ENCODE assay signal across 16 cellular contexts in genomic region chr1:155947292-155947691, GRCh38. TPM values are rescaled to one million over a fixed set of nuclear protein-coding genes. Genes with fewer than 3 reads are reported as not detected.
DNase-seq lines count a peak whose midpoint lies in the region; ATAC-seq and TF ChIP-seq lines count a peak whose summit lies in the region.
"Had no signal": no experiment of that assay in that cellular context is flagged by ENCODE, and none has a peak within 500 bp of the region (broad histone marks: within the 10 kb centered on the region; RNA-seq: fewer than 3 reads in every experiment).

No MANE protein-coding gene starts in this region.

- H3K4me1 Mint-ChIP-seq in activated naive CD4-positive, alpha-beta T cell treated with anti-CD3 and anti-CD28 coated beads, Interleukin-2, amount 10 ng/mL, durations not matched to agents 7 days and 5 days, result peaks cover 49% of the 10 kb centered on the region
- peaks cover 22 to 24% of the 10 kb centered on the region in 2 donors for H3K4me1 Mint-ChIP-seq in effector memory CD8-positive, alpha-beta T cell (ENCODE audit: low read depth in 2 of 2)
- peaks cover 82% of the 10 kb centered on the region for H3K4me1 Mint-ChIP-seq in stimulated activated naive CD8-positive, alpha-beta T cell treated with anti-CD3 and anti-CD28 coated beads, Interleukin-15, amount 100 ng/mL, for 72 hours

- no TSS peak for BruUV-seq in Panc1 (replicated peaks; lab: Mats Ljungman, UMichigan)

- H3K4me1 ChIP-seq in Panc1 (ENCODE audit: control insufficient read depth, insufficient read depth, low read length), result peaks cover 52% of the 10 kb centered on the region
- H3K4me1 ChIP-seq: foreskin keratinocyte, testis had no signal

- H3K4me3 ChIP-seq in Panc1 (ENCODE audit: low read depth in 2 of 2, low read length in 2 of 2), result no peak overlapping the region
- H3K4me3 ChIP-seq: breast epithelium, testis had no signal

- intact Hi-C loops in Panc1 (cut with micrococcal nuclease; ENCODE audit: unreplicated experiment), result no loop called here

- peak overlapping the region; percentile 99 for H3K27ac ChIP-seq in Panc1 (ENCODE audit: low read length)
- H3K27ac ChIP-seq: foreskin keratinocyte, testis had no signal

- ATAC-seq in Panc1 (no peak), GM18502 (IDR thresholded peaks at IDR 0.05; ENCODE audit: poor library complexity, unreplicated experiment) (no peak)
- ATAC-seq in effector memory CD8-positive, alpha-beta T cell (replicated peaks), result no peak
- ATAC-seq in stimulated activated naive CD8-positive, alpha-beta T cell treated with anti-CD3 and anti-CD28 coated beads, Interleukin-15, amount 100 ng/mL, for 72 hours, result no peak
- ATAC-seq: foreskin keratinocyte had no signal

- POLR2A ChIA-PET in Panc1 (lab: Charles Lee), result no interaction called here

- H3K36me3 Mint-ChIP-seq in activated naive CD4-positive, alpha-beta T cell treated with anti-CD3 and anti-CD28 coated beads, Interleukin-2, amount 10 ng/mL, durations not matched to agents 7 days and 5 days, result peaks cover 51% of the 10 kb centered on the region
- H3K36me3 Mint-ChIP-seq in effector memory CD8-positive, alpha-beta T cell (ENCODE audit: insufficient read depth), result peaks cover 68% of the 10 kb centered on the region

- in situ Hi-C loops in Panc1 (cut with HindIII; ENCODE audit: low pct_unique_long_range_greater_than_20kb, low sequenced_read_pairs), result no loop called here

- no peak for TF ChIP-seq CTCF in Panc1 (IDR thresholded peaks at IDR 0.05)

- CTCF ChIA-PET in activated naive CD4-positive, alpha-beta T cell treated with anti-CD3 and anti-CD28 coated beads, Interleukin-2, amount 10 ng/mL, durations not matched to agents 7 days and 5 days (lab: Charles Lee), result interaction anchor here (1.5 to 2.7 kb wide), 2 partner anchors 9 to 42 kb away, joined by 3 to 11 read pairs; no protein-coding TSS in a partner anchor
- CTCF ChIA-PET in Panc1 (lab: Charles Lee), result no interaction called here

- peaks cover 16% of the 10 kb centered on the region for H3K36me3 ChIP-seq in Panc1 (ENCODE audit: control insufficient read depth, insufficient read depth, low read length)

- no peaks in the 10 kb centered on the region for H3K9me3 ChIP-seq in Panc1 (ENCODE audit: control insufficient read depth, insufficient read depth, low read depth, low read length)
- H3K9me3 ChIP-seq: breast epithelium, SK-N-SH, testis had no signal

- peak overlapping the region; percentile 88 for H3K27ac Mint-ChIP-seq in activated naive CD4-positive, alpha-beta T cell treated with anti-CD3 and anti-CD28 coated beads, Interleukin-2, amount 10 ng/mL, durations not matched to agents 7 days and 5 days
- peak overlapping the region; percentile 94 for H3K27ac Mint-ChIP-seq in effector memory CD8-positive, alpha-beta T cell
- peak overlapping the region; percentile 86 to 94 for H3K27ac Mint-ChIP-seq in stimulated activated naive CD8-positive, alpha-beta T cell treated with anti-CD3 and anti-CD28 coated beads, Interleukin-15, amount 100 ng/mL, for 72 hours

- no peak overlapping the region for H3K4me3 Mint-ChIP-seq in activated naive CD4-positive, alpha-beta T cell treated with anti-CD3 and anti-CD28 coated beads, Interleukin-2, amount 10 ng/mL, durations not matched to agents 7 days and 5 days
- H3K4me3 Mint-ChIP-seq in effector memory CD8-positive, alpha-beta T cell, result peak overlapping the region in 1 of 2 donors; percentile 61
- H3K4me3 Mint-ChIP-seq in stimulated activated naive CD8-positive, alpha-beta T cell treated with anti-CD3 and anti-CD28 coated beads, Interleukin-15, amount 100 ng/mL, for 72 hours, result peak overlapping the region; percentile 71 to 77
- H3K4me3 Mint-ChIP-seq: HFFc6 had no signal

- H3K9me3 Mint-ChIP-seq in activated naive CD4-positive, alpha-beta T cell treated with anti-CD3 and anti-CD28 coated beads, Interleukin-2, amount 10 ng/mL, durations not matched to agents 7 days and 5 days, result no peaks in the 10 kb centered on the region
- H3K9me3 Mint-ChIP-seq in effector memory CD8-positive, alpha-beta T cell, result no peaks in the 10 kb centered on the region
- no peaks in the 10 kb centered on the region for H3K9me3 Mint-ChIP-seq in stimulated activated naive CD8-positive, alpha-beta T cell treated with anti-CD3 and anti-CD28 coated beads, Interleukin-15, amount 100 ng/mL, for 72 hours
- H3K9me3 Mint-ChIP-seq: HFFc6 had no signal

- no peaks in the 10 kb centered on the region for H3K27me3 ChIP-seq in Panc1 (ENCODE audit: control insufficient read depth, insufficient read depth, low read length)
- H3K27me3 ChIP-seq: breast epithelium, foreskin keratinocyte, testis had no signal

- H3K27me3 Mint-ChIP-seq in activated naive CD4-positive, alpha-beta T cell treated with anti-CD3 and anti-CD28 coated beads, Interleukin-2, amount 10 ng/mL, durations not matched to agents 7 days and 5 days, result no peaks in the 10 kb centered on the region
- no peaks in the 10 kb centered on the region for H3K27me3 Mint-ChIP-seq in effector memory CD8-positive, alpha-beta T cell
- H3K27me3 Mint-ChIP-seq in stimulated activated naive CD8-positive, alpha-beta T cell treated with anti-CD3 and anti-CD28 coated beads, Interleukin-15, amount 100 ng/mL, for 72 hours, result no peaks in the 10 kb centered on the region

- DNase-seq in activated naive CD4-positive, alpha-beta T cell treated with anti-CD3 and anti-CD28 coated beads, Interleukin-2, amount 10 ng/mL, durations not matched to agents 7 days and 5 days, result no peak
- DNase-seq in activated naive CD4-positive, alpha-beta T cell treated with anti-CD3 and anti-CD28 coated beads, Interleukin-2, amount 50 U/mL, for 16 hours, result no peak
- no peak for DNase-seq in Panc1 (ENCODE audit: low read depth, low spot score)
- no peak for DNase-seq in effector memory CD8-positive, alpha-beta T cell
- DNase-seq in stimulated activated naive CD8-positive, alpha-beta T cell treated with anti-CD3 and anti-CD28 coated beads, Interleukin-15, amount 100 ng/mL, for 72 hours, result no peak
- DNase-seq in SK-N-DZ (ENCODE audit: low spot score), result no peak
- DNase-seq in HPDE6-E6E7 (ENCODE audit: extremely low spot score), result no peak
- DNase-seq: foreskin keratinocyte, HFFc6, mesendoderm, MV-4-11, testis had no signal

RNA-seq across cellular contexts. Expression of gene RXFP4, which starts 5.9 kb away (rescaled TPM):
- 8.0 TPM for total RNA-seq in Panc1 (2021; ENCODE audit: unreplicated experiment)
- 12.6 TPM for polyA plus RNA-seq in Panc1 (2012; ENCODE audit: insufficient read length)
- not detected in 2 replicates for polyA plus RNA-seq in SK-N-DZ (2014; cell fraction: cytosol; rRNA removed)
- not detected in 2 replicates for polyA plus RNA-seq in SK-N-DZ (2014; cell fraction: nucleus; rRNA removed)
- total RNA-seq: breast epithelium, foreskin keratinocyte, HFFc6, osteocyte had no signal
- polyA plus RNA-seq: foreskin keratinocyte, SK-N-SH had no signal

RNA-seq across cellular contexts. Expression of gene KHDC4, which starts 13.1 kb away (rescaled TPM):
- 80.4 TPM for total RNA-seq in Panc1 (2021; ENCODE audit: unreplicated experiment)
- 33.3 TPM for polyA plus RNA-seq in Panc1 (2012; ENCODE audit: insufficient read length)
- polyA plus RNA-seq in SK-N-DZ (2014; cell fraction: cytosol; rRNA removed), result 84.3 and 84.8 TPM in 2 replicates
- 250 and 318 TPM in 2 replicates for polyA plus RNA-seq in SK-N-DZ (2014; cell fraction: nucleus; rRNA removed)

RNA-seq across cellular contexts. Expression of gene ARHGEF2, which starts 31.1 kb away (rescaled TPM):
- 87.0 TPM for total RNA-seq in Panc1 (2021; ENCODE audit: unreplicated experiment)
- polyA plus RNA-seq in Panc1 (2012; ENCODE audit: insufficient read length), result 90.6 TPM
- polyA plus RNA-seq in SK-N-DZ (2014; cell fraction: cytosol; rRNA removed), result 27.9 and 32.8 TPM in 2 replicates
- 34.7 and 45.4 TPM in 2 replicates for polyA plus RNA-seq in SK-N-DZ (2014; cell fraction: nucleus; rRNA removed)

RNA-seq across cellular contexts. Expression of gene RIT1, which starts 36.1 kb away (rescaled TPM):
- 28.1 TPM for total RNA-seq in Panc1 (2021; ENCODE audit: unreplicated experiment)
- polyA plus RNA-seq in Panc1 (2012; ENCODE audit: insufficient read length), result 26.5 TPM
- 17.5 and 27.2 TPM in 2 replicates for polyA plus RNA-seq in SK-N-DZ (2014; cell fraction: cytosol; rRNA removed)
- 15.0 and 20.5 TPM in 2 replicates for polyA plus RNA-seq in SK-N-DZ (2014; cell fraction: nucleus; rRNA removed)
